ENCODE assay signal across 33 cellular contexts in the genomic region with DNA sequence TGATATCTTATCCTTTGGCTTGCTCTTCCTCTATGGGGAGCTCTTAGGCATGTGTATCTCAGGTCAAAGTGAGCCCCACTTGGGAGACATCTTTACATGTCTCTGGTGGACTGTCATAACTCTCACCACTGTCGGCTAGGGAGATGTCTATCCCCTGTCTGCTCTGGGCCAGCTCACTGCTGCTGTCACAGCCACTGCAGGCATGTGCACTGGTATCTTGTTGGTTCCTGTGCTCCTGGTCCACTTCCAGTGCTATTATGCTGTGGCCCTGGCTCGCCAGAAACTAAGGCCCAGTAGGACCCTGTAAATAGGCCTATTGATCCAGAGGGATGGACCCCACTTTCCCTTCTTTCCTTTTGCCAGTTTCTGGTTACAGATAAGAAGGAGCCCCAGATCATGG.
"Had no signal": no experiment of that assay in that cellular context is flagged by ENCODE, and none has a peak within 500 bp of the region (broad histone marks: within the 10 kb centered on the region; RNA-seq: fewer than 3 reads in every experiment).

No MANE protein-coding gene starts in this region.

- H3K4me3 ChIP-seq: adrenal gland, body of pancreas, breast epithelium had no signal

- FAIRE-seq: TTC549 had no signal

- H3K27ac ChIP-seq: adrenal gland, body of pancreas, brain microvascular endothelial cell, breast epithelium, VCaP had no signal

- H3K27ac Mint-ChIP-seq: activated B cell treated with CpG ODN at 0.5 μM for 24 hours; activated CD4-positive, alpha-beta memory T cell treated with anti-CD3 and anti-CD28 coated beads for 36 hours; activated CD4-positive, alpha-beta T cell treated with anti-CD3 and anti-CD28 coated beads, Interleukin-2, amount 10 ng/mL, durations not matched to agents 24 days and 14 days; activated CD8-positive, alpha-beta T cell treated with anti-CD3 and anti-CD28 coated beads, Interleukin-2, amount 10 ng/mL, durations not matched to agents 7 days and 5 days; activated naive CD4-positive, alpha-beta T cell treated with anti-CD3 and anti-CD28 coated beads, Interleukin-2, amount 50 U/mL, for 72 hours; activated naive CD8-positive, alpha-beta T cell treated with anti-CD3 and anti-CD28 coated beads for 36 hours; activated T-cell treated with anti-CD3 and anti-CD28 coated beads, Interleukin-2, amount 50 U/mL, for 24 hours; activated T-helper 2 cell treated with anti-CD3 and anti-CD28 coated beads, Interferon-gamma antibody, Interleukin-2, Interleukin-4, amounts not matched to agents 10 μg/mL and 5 μg/mL and 100 μg/mL, durations not matched to agents 14 hours and 24 hours and 36 hours; T-helper 1 cell treated with Interleukin-12 subunit alpha and Interleukin-12 subunit beta and Interleukin-4 antibody, amounts not matched to agents 30 μg/mL and 1 μg/mL, for 36 hours; T-helper 2 cell treated with Interferon-gamma antibody and Interleukin-4, amounts not matched to agents 5 μg/mL and 100 μg/mL, for 36 hours had no signal

- H3K27me3 Mint-ChIP-seq: activated B cell treated with CpG ODN at 0.5 μM for 24 hours; activated CD4-positive, alpha-beta memory T cell treated with anti-CD3 and anti-CD28 coated beads for 36 hours; activated CD4-positive, alpha-beta T cell treated with anti-CD3 and anti-CD28 coated beads, Interleukin-2, amount 10 ng/mL, durations not matched to agents 24 days and 14 days; activated naive CD8-positive, alpha-beta T cell treated with anti-CD3 and anti-CD28 coated beads for 36 hours had no signal

- H3K36me3 ChIP-seq: adrenal gland, brain microvascular endothelial cell, breast epithelium had no signal

- ATAC-seq: activated CD8-positive, alpha-beta T cell treated with anti-CD3 and anti-CD28 coated beads, Interleukin-2, amount 10 ng/mL, durations not matched to agents 7 days and 5 days; activated naive CD4-positive, alpha-beta T cell treated with anti-CD3 and anti-CD28 coated beads, Interleukin-2, amount 50 U/mL, for 72 hours; body of pancreas had no signal

- H3K4me3 Mint-ChIP-seq: activated B cell treated with CpG ODN at 0.5 μM for 24 hours; activated CD4-positive, alpha-beta memory T cell treated with anti-CD3 and anti-CD28 coated beads for 36 hours; activated CD4-positive, alpha-beta T cell treated with anti-CD3 and anti-CD28 coated beads, Interleukin-2, amount 10 ng/mL, durations not matched to agents 24 days and 14 days; activated CD8-positive, alpha-beta T cell treated with anti-CD3 and anti-CD28 coated beads, Interleukin-2, amount 10 ng/mL, durations not matched to agents 7 days and 5 days; activated naive CD8-positive, alpha-beta T cell treated with anti-CD3 and anti-CD28 coated beads for 36 hours; activated T-cell treated with anti-CD3 and anti-CD28 coated beads, Interleukin-2, amount 50 U/mL, for 24 hours; T-helper 1 cell treated with Interleukin-12 subunit alpha and Interleukin-12 subunit beta and Interleukin-4 antibody, amounts not matched to agents 30 μg/mL and 1 μg/mL, for 36 hours; T-helper 2 cell treated with Interferon-gamma antibody and Interleukin-4, amounts not matched to agents 5 μg/mL and 100 μg/mL, for 36 hours had no signal

- H3K4me1 ChIP-seq: adrenal gland, breast epithelium had no signal

- H3K36me3 Mint-ChIP-seq: activated CD4-positive, alpha-beta memory T cell treated with anti-CD3 and anti-CD28 coated beads for 36 hours; activated naive CD4-positive, alpha-beta T cell treated with anti-CD3 and anti-CD28 coated beads, Interleukin-2, amount 50 U/mL, for 72 hours; activated naive CD8-positive, alpha-beta T cell treated with anti-CD3 and anti-CD28 coated beads for 36 hours had no signal

- H3K9me3 Mint-ChIP-seq: activated B cell treated with CpG ODN at 0.5 μM for 24 hours; activated CD4-positive, alpha-beta memory T cell treated with anti-CD3 and anti-CD28 coated beads for 36 hours; activated CD4-positive, alpha-beta T cell treated with anti-CD3 and anti-CD28 coated beads, Interleukin-2, amount 10 ng/mL, durations not matched to agents 24 days and 14 days; activated naive CD4-positive, alpha-beta T cell treated with anti-CD3 and anti-CD28 coated beads, Interleukin-2, amount 50 U/mL, for 72 hours; activated naive CD8-positive, alpha-beta T cell treated with anti-CD3 and anti-CD28 coated beads for 36 hours; activated T-cell treated with anti-CD3 and anti-CD28 coated beads, Interleukin-2, amount 50 U/mL, for 24 hours; activated T-helper 2 cell treated with anti-CD3 and anti-CD28 coated beads, Interferon-gamma antibody, Interleukin-2, Interleukin-4, amounts not matched to agents 10 μg/mL and 5 μg/mL and 100 μg/mL, durations not matched to agents 14 hours and 24 hours and 36 hours; T-helper 1 cell treated with Interleukin-12 subunit alpha and Interleukin-12 subunit beta and Interleukin-4 antibody, amounts not matched to agents 30 μg/mL and 1 μg/mL, for 36 hours; T-helper 2 cell treated with Interferon-gamma antibody and Interleukin-4, amounts not matched to agents 5 μg/mL and 100 μg/mL, for 36 hours had no signal

- H3K27me3 ChIP-seq: adrenal gland, body of pancreas, brain microvascular endothelial cell had no signal

- DNase-seq: activated B cell treated with CpG ODN at 0.5 μM for 24 hours; activated CD4-positive, alpha-beta memory T cell treated with anti-CD3 and anti-CD28 coated beads for 36 hours; activated CD4-positive, alpha-beta T cell treated with anti-CD3 and anti-CD28 coated beads for 4 hours; activated CD4-positive, alpha-beta T cell treated with anti-CD3 and anti-CD28 coated beads, Interleukin-2, amount 10 ng/mL, durations not matched to agents 24 days and 14 days; activated CD4-positive, alpha-beta T cell treated with anti-CD3 and anti-CD28 coated beads, Interleukin-2, amount 50 U/mL, for 1 hour; activated CD4-positive, alpha-beta T cell treated with anti-CD3 and anti-CD28 coated beads, Interleukin-2, amount 50 U/mL, for 4 hours; activated CD4-positive, CD25-positive, alpha-beta regulatory T cell treated with anti-CD3 and anti-CD28 coated beads, Interleukin-2, amount 50 U/mL, for 72 hours; activated CD8-positive, alpha-beta memory T cell treated with anti-CD3 and anti-CD28 coated beads, Interleukin-2, amount 50 U/mL, for 48 hours; activated CD8-positive, alpha-beta T cell treated with anti-CD3 and anti-CD28 coated beads, Interleukin-2, amount 10 ng/mL, durations not matched to agents 7 days and 5 days; activated effector memory CD4-positive, alpha-beta T cell treated with Interleukin-2 at 50 U/mL for 16 hours; activated gamma-delta T cell; activated naive CD4-positive, alpha-beta T cell treated with anti-CD3 and anti-CD28 coated beads, Interleukin-2, amount 50 U/mL, for 16 hours; activated naive CD4-positive, alpha-beta T cell treated with Interleukin-2 at 50 U/mL for 16 hours; activated naive CD8-positive, alpha-beta T cell treated with anti-CD3 and anti-CD28 coated beads for 36 hours; activated T-cell treated with anti-CD3 and anti-CD28 coated beads, Interleukin-2, amount 50 U/mL, for 24 hours; activated T-cell treated with anti-CD3 and anti-CD28 coated beads, Interleukin-2, amount 50 U/mL, for 48 hours; adrenal gland; amniotic stem cell; aorta; body of pancreas; brain microvascular endothelial cell; central memory CD4-positive, alpha-beta T cell; SW 1271; T-helper 1 cell; T-helper 2 cell; T-helper 9 cell had no signal

- H3K9me3 ChIP-seq: adrenal gland, body of pancreas, breast epithelium had no signal
